Comparison of ENCODE assay signal across 1 cellular context in genomic region chr15:51647128-51647562, GRCh38.
TF ChIP-seq lines count a peak whose summit lies in the region.

No MANE protein-coding gene starts in this region.

TF ChIP-seq in K562, 482 proteins besides CTCF, POLR2A, EP300 and RAD21 (continued from another document and continues in another):
- TF ChIP-seq, protein P1, sequence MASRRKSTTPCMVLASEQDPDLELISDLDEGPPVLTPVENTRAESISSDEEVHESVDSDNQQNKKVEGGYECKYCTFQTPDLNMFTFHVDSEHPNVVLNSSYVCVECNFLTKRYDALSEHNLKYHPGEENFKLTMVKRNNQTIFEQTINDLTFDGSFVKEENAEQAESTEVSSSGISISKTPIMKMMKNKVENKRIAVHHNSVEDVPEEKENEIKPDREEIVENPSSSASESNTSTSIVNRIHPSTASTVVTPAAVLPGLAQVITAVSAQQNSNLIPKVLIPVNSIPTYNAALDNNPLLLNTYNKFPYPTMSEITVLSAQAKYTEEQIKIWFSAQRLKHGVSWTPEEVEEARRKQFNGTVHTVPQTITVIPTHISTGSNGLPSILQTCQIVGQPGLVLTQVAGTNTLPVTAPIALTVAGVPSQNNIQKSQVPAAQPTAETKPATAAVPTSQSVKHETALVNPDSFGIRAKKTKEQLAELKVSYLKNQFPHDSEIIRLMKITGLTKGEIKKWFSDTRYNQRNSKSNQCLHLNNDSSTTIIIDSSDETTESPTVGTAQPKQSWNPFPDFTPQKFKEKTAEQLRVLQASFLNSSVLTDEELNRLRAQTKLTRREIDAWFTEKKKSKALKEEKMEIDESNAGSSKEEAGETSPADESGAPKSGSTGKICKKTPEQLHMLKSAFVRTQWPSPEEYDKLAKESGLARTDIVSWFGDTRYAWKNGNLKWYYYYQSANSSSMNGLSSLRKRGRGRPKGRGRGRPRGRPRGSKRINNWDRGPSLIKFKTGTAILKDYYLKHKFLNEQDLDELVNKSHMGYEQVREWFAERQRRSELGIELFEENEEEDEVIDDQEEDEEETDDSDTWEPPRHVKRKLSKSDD (conservative IDR thresholded peaks at IDR 0.05; ENCODE audit: low read length): no peak
- TF ChIP-seq HLTF (IDR thresholded peaks at IDR 0.05) (peak; percentile 40; the same call in 1 of the 2 replicates), SLC30A9 (CRISPR knock-in tag; IDR thresholded peaks at IDR 0.05) (no peak), GATA2 (CRISPR knock-in tag; IDR thresholded peaks at IDR 0.05) (peak; percentile 82), NFE2 (IDR thresholded peaks at IDR 0.05; ENCODE audit: low read depth) (peak; percentile 93), DPF2 (IDR thresholded peaks at IDR 0.05) (peak; percentile 97), ZNF445 (CRISPR knock-in tag; IDR thresholded peaks at IDR 0.05; ENCODE audit: low read depth) (0 out of 2 replicates have a peak, but pooled peaks have one; percentile 46), TEAD4 (IDR thresholded peaks at IDR 0.05; ENCODE audit: low read length) (peak; percentile 99), TEAD4 (CRISPR knock-in tag; IDR thresholded peaks at IDR 0.05; ENCODE audit: borderline replicate concordance) (no peak), CHD4 (IDR thresholded peaks at IDR 0.05; ENCODE audit: insufficient read depth, insufficient replicate concordance, low read depth, low read length, poor library complexity, severe bottlenecking) (no peak), CBX3 (IDR thresholded peaks at IDR 0.05; ENCODE audit: borderline replicate concordance in 1 of 2, low read length in 2 of 2) (peak in 1 of 2 experiments; percentile 68; a peak in 1 of 3 replicates), NEUROD1 (IDR thresholded peaks at IDR 0.05; ENCODE audit: borderline replicate concordance, low read depth, low read length, partially characterized antibody) (peak; percentile 66), DACH1 (IDR thresholded peaks at IDR 0.05; ENCODE audit: partially characterized antibody) (peak; percentile 74), ATF4 (CRISPR knock-in tag; IDR thresholded peaks at IDR 0.05) (peak; percentile 62; the same call in 1 of the 2 replicates), WHSC1 (IDR thresholded peaks at IDR 0.05; ENCODE audit: low read length) (no peak), NR2C1 (IDR thresholded peaks at IDR 0.05) (peak; percentile 87), NR2C1 (tag; IDR thresholded peaks at IDR 0.05) (peak; percentile 91), HMBOX1 (IDR thresholded peaks at IDR 0.05) (peak; percentile 95), ARNT (IDR thresholded peaks at IDR 0.05) (peak; percentile 89 to 93; a peak in 3 of 4 replicates), TAF15 (IDR thresholded peaks at IDR 0.05; ENCODE audit: low read depth, low read length) (no peak), SMAD1 (IDR thresholded peaks at IDR 0.05; ENCODE audit: low read depth, low read length, partially characterized antibody) (peak; percentile 88), RUNX1 (IDR thresholded peaks at IDR 0.05; ENCODE audit: low read depth) (peak; percentile 85), HMGXB4 (CRISPR knock-in tag; IDR thresholded peaks at IDR 0.05) (no peak), PRDM10 (IDR thresholded peaks at IDR 0.05; ENCODE audit: partially characterized antibody) (peak; percentile 86), DIDO1 (tag; IDR thresholded peaks at IDR 0.05; ENCODE audit: low read depth) (peak; percentile 52; the same call in 1 of the 2 replicates)
- TF ChIP-seq, protein P2, sequence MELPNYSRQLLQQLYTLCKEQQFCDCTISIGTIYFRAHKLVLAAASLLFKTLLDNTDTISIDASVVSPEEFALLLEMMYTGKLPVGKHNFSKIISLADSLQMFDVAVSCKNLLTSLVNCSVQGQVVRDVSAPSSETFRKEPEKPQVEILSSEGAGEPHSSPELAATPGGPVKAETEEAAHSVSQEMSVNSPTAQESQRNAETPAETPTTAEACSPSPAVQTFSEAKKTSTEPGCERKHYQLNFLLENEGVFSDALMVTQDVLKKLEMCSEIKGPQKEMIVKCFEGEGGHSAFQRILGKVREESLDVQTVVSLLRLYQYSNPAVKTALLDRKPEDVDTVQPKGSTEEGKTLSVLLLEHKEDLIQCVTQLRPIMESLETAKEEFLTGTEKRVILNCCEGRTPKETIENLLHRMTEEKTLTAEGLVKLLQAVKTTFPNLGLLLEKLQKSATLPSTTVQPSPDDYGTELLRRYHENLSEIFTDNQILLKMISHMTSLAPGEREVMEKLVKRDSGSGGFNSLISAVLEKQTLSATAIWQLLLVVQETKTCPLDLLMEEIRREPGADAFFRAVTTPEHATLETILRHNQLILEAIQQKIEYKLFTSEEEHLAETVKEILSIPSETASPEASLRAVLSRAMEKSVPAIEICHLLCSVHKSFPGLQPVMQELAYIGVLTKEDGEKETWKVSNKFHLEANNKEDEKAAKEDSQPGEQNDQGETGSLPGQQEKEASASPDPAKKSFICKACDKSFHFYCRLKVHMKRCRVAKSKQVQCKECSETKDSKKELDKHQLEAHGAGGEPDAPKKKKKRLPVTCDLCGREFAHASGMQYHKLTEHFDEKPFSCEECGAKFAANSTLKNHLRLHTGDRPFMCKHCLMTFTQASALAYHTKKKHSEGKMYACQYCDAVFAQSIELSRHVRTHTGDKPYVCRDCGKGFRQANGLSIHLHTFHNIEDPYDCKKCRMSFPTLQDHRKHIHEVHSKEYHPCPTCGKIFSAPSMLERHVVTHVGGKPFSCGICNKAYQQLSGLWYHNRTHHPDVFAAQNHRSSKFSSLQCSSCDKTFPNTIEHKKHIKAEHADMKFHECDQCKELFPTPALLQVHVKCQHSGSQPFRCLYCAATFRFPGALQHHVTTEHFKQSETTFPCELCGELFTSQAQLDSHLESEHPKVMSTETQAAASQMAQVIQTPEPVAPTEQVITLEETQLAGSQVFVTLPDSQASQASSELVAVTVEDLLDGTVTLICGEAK (IDR thresholded peaks at IDR 0.05): peak; percentile 95
- TF ChIP-seq, protein P2 (CRISPR knock-in tag; IDR thresholded peaks at IDR 0.05): peak; percentile 78
- TF ChIP-seq, protein P3, sequence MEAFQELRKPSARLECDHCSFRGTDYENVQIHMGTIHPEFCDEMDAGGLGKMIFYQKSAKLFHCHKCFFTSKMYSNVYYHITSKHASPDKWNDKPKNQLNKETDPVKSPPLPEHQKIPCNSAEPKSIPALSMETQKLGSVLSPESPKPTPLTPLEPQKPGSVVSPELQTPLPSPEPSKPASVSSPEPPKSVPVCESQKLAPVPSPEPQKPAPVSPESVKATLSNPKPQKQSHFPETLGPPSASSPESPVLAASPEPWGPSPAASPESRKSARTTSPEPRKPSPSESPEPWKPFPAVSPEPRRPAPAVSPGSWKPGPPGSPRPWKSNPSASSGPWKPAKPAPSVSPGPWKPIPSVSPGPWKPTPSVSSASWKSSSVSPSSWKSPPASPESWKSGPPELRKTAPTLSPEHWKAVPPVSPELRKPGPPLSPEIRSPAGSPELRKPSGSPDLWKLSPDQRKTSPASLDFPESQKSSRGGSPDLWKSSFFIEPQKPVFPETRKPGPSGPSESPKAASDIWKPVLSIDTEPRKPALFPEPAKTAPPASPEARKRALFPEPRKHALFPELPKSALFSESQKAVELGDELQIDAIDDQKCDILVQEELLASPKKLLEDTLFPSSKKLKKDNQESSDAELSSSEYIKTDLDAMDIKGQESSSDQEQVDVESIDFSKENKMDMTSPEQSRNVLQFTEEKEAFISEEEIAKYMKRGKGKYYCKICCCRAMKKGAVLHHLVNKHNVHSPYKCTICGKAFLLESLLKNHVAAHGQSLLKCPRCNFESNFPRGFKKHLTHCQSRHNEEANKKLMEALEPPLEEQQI (IDR thresholded peaks at IDR 0.05): peak; percentile 96
- TF ChIP-seq, protein P4, sequence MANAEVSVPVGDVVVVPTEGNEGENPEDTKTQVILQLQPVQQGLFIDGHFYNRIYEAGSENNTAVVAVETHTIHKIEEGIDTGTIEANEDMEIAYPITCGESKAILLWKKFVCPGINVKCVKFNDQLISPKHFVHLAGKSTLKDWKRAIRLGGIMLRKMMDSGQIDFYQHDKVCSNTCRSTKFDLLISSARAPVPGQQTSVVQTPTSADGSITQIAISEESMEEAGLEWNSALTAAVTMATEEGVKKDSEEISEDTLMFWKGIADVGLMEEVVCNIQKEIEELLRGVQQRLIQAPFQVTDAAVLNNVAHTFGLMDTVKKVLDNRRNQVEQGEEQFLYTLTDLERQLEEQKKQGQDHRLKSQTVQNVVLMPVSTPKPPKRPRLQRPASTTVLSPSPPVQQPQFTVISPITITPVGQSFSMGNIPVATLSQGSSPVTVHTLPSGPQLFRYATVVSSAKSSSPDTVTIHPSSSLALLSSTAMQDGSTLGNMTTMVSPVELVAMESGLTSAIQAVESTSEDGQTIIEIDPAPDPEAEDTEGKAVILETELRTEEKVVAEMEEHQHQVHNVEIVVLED (CRISPR knock-in tag; IDR thresholded peaks at IDR 0.05): peak; percentile 43; the same call in 1 of the 2 replicates
